Comparison of ENCODE assay signal across 8 cellular contexts in the genomic region with DNA sequence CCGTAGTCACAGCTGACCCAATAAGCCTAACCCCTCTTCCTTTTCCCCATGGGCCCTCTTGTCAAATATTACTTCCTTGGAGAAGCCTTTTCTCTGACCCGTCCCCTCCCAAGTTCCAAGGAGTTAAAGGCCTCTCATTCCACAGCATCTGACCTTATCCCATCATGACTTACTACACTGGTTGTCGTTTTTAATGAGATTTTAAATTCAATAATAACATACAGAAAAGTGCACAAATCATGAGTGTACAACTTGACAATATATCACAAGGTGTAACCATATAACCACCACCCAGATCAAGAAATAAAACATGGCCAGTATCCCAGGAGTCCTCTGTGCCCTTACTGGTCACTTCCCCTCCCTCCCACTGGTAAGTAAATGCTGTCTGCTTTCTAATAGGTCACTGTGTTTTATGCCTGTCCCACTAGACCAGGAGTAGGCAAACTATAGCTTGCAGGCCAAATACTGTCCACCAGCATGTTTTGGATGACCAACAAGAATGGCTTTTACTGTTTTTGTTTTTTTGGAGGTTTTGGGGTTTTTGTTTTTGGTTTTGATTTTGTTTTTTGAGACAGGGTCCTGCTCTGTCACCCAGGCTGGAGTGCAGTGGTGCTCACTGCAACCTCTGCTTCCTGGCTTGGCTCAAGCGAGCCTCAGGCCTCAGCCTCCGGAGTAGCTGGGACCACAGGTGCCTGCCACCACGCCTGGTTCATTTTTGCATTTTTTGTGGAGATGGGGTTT. TPM values are rescaled to one million over a fixed set of nuclear protein-coding genes. Genes with fewer than 3 reads are reported as not detected.
DNase-seq lines count a peak whose midpoint lies in the region; TF ChIP-seq lines count a peak whose summit lies in the region.

No MANE protein-coding gene starts in this region.

- H3K4me3 ChIP-seq in OCI-LY3 (ENCODE audit: low read length) (peak overlapping the region; percentile 94), dorsolateral prefrontal cortex (peak overlapping the region; percentile 44 to 97 (median 83)), neural progenitor cell (peak overlapping the region; percentile 77)

- peak overlapping the region; percentile 89 for H3K4me3 Mint-ChIP-seq in neural progenitor cell

- H3K27me3 Mint-ChIP-seq in neural progenitor cell (ENCODE audit: insufficient read depth, low read depth) = peaks cover 17% of the 10 kb centered on the region

- H3K4me2 ChIP-seq in OCI-LY3 (ENCODE audit: low read length) (peak overlapping the region; percentile 90), neural progenitor cell (peak overlapping the region; percentile 90)

- peak overlapping the region; percentile 69 for H3K27ac ChIP-seq in OCI-LY3 (ENCODE audit: low read length)
- H3K27ac ChIP-seq in dorsolateral prefrontal cortex = peak overlapping the region in 51 of 59 donors; percentile 26 to 94 (median 85)
- H3K27ac ChIP-seq in neural progenitor cell = no peak overlapping the region

- H4K20me1 ChIP-seq in OCI-LY3 (ENCODE audit: insufficient read depth, low read length) (no peaks in the 10 kb centered on the region), neural progenitor cell (ENCODE audit: low read depth) (no peaks in the 10 kb centered on the region)

- H3K4me1 ChIP-seq in OCI-LY3 (ENCODE audit: low read length) = peaks cover 21% of the 10 kb centered on the region; the same call in 1 of the 2 replicates
- H3K4me1 ChIP-seq in neural progenitor cell = peaks cover 5% of the 10 kb centered on the region

- H3K27ac Mint-ChIP-seq in neural progenitor cell = peak overlapping the region; percentile 67

- peaks cover 5% of the 10 kb centered on the region for H3F3A ChIP-seq in neural progenitor cell (ENCODE audit: low read depth)

- H3K36me3 ChIP-seq in OCI-LY3 (replicated peaks; ENCODE audit: low read depth, low read length) (peaks cover 3% of the 10 kb centered on the region), neural progenitor cell (no peaks in the 10 kb centered on the region)

- DNase-seq in DMS 273 (lab: John Stamatoyannopoulos, UW; ENCODE audit: unreplicated experiment) = peak; percentile 32
- DNase-seq in DMS 273 treated with DMSO at 0.1 percent for 48 hours (lab: John Stamatoyannopoulos, UW) = no peak
- DNase-seq in dorsolateral prefrontal cortex = no peak
- no peak for DNase-seq in neural progenitor cell (ENCODE audit: low spot score)
- DNase-seq in T1000 (lab: John Stamatoyannopoulos, UW) = no peak
- DNase-seq in activated CD8-positive, alpha-beta memory T cell treated with anti-CD3 and anti-CD28 coated beads, Interleukin-2, amount 50 U/mL, for 4 hours = no peak
- no peak for DNase-seq in NCI-H2029 (lab: John Stamatoyannopoulos, UW)

- H3K4me1 Mint-ChIP-seq in neural progenitor cell = peaks cover 15% of the 10 kb centered on the region

- no peaks in the 10 kb centered on the region for H3K36me3 Mint-ChIP-seq in neural progenitor cell

- intact Hi-C loops in dorsolateral prefrontal cortex (cut with DNase I) = no loop called here

- no peak for TF ChIP-seq CTCF in OCI-LY3 (IDR thresholded peaks at IDR 0.05; ENCODE audit: low read depth, low read length)
- no peak for TF ChIP-seq CTCF in dorsolateral prefrontal cortex (IDR thresholded peaks at IDR 0.05 in 54 of 56, conservative IDR thresholded peaks at IDR 0.05 in 2 of 56; ENCODE audit: low read depth in 1 of 56, partially characterized antibody in 56 of 56)
- no peak for TF ChIP-seq CTCF in neural progenitor cell (IDR thresholded peaks at IDR 0.05)

- H3K79me2 ChIP-seq in OCI-LY3 (ENCODE audit: low read length) (no peaks in the 10 kb centered on the region), neural progenitor cell (ENCODE audit: low read depth) (no peaks in the 10 kb centered on the region)

- H3K9me3 Mint-ChIP-seq in neural progenitor cell = no peaks in the 10 kb centered on the region

- H3K27me3 ChIP-seq in OCI-LY3 (ENCODE audit: low read depth, low read length) (no peaks in the 10 kb centered on the region), dorsolateral prefrontal cortex (no peaks in the 10 kb centered on the region), neural progenitor cell (no peaks in the 10 kb centered on the region)

- H3K9me3 ChIP-seq in OCI-LY3 (ENCODE audit: insufficient read depth, low read length) (no peaks in the 10 kb centered on the region), neural progenitor cell (ENCODE audit: low read depth) (no peaks in the 10 kb centered on the region)

- peak overlapping the region; percentile 66 for H2AFZ ChIP-seq in OCI-LY3 (ENCODE audit: low read depth, low read length)
- peak overlapping the region; percentile 65 for H2AFZ ChIP-seq in neural progenitor cell (replicated peaks)

- H3K9ac ChIP-seq in OCI-LY3 (ENCODE audit: low read length) = peak overlapping the region; percentile 90
- H3K9ac ChIP-seq in neural progenitor cell = peak overlapping the region; percentile 82

RNA-seq across cellular contexts. Expression of gene FDXR, which starts 1.2 kb away (rescaled TPM):
- 10 to 100 TPM in 57 of 120 experiments, 1 to 10 TPM in 63; 4.2 to 20.9 (median 9.9) TPM for total RNA-seq in dorsolateral prefrontal cortex
- 7.4 and 25.3 TPM in 2 replicates for total RNA-seq in neural progenitor cell (ENCODE audit: low replicate concordance)

RNA-seq across cellular contexts. Expression of gene GRIN2C, which starts 14.4 kb away (rescaled TPM):
- 10 to 100 TPM; 10.3 to 74.2 (median 26.7) TPM for total RNA-seq in dorsolateral prefrontal cortex
- total RNA-seq in neural progenitor cell (ENCODE audit: low replicate concordance) = 0.03 TPM in 1 of 2 replicates, not detected in the other

RNA-seq across cellular contexts. Expression of gene FADS6, which starts 19.4 kb away (rescaled TPM):
- total RNA-seq in dorsolateral prefrontal cortex = 10 to 100 TPM in 115 of 120 experiments, 1 to 10 TPM in 5; 4.6 to 28.7 (median 17.6) TPM
- 0.36 TPM in 1 of 2 replicates, not detected in the other for total RNA-seq in neural progenitor cell (ENCODE audit: low replicate concordance)

RNA-seq across cellular contexts. Expression of gene USH1G, which starts 49.0 kb away (rescaled TPM):
- total RNA-seq in dorsolateral prefrontal cortex (under 1 TPM in 3 of 120 experiments, not detected in 117; 0.10 to 0.19 (median 0.16) TPM), neural progenitor cell (ENCODE audit: low replicate concordance) (0.25 TPM in 1 of 2 replicates, not detected in the other)

RNA-seq across cellular contexts. Expression of gene OTOP2, which starts 50.0 kb away (rescaled TPM):
- total RNA-seq in dorsolateral prefrontal cortex = not detected
- total RNA-seq in neural progenitor cell (ENCODE audit: low replicate concordance) = not detected in 2 replicates

Comparison
In these comparisons a context has a peak if more than half of its experiments do, and no peak if none do; other contexts are left out.
1. RNA of gene GRIN2C, which starts 14.4 kb away (total RNA-seq): 10.3 to 74.2 TPM in dorsolateral prefrontal cortex; 0.03 TPM in neural progenitor cell; every median in the first group is over 10 times any median in the second.
2. Peak in every context shown above with its lines, with median percentiles within 50 percentile points of each other: H3K4me3 ChIP-seq.